Comparison of ENCODE assay signal across 27 cellular contexts in the genomic region with DNA sequence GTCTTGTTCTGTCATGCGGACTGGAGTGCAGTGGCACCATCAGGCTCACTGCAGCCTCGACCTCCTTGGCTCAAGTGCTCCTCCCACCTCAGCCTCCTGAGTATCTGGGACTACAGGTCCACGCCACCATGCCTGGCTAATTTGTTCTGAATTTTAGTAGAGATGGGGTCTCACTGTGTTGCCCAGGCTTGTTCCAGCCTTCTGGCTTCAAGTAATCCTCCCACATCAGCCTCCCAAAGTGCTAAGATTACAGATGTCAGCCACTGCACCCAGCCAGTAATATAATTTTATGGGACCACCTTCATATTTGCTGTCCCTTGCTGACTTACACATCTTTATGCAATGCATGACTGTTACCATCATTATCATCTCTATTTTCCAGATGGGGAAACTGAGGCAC. TPM values are rescaled to one million over a fixed set of nuclear protein-coding genes. Genes with fewer than 3 reads are reported as not detected.
DNase-seq lines count a peak whose midpoint lies in the region; ATAC-seq and TF ChIP-seq lines count a peak whose summit lies in the region.
"Had no signal": no experiment of that assay in that cellular context is flagged by ENCODE, and none has a peak within 500 bp of the region (broad histone marks: within the 10 kb centered on the region; RNA-seq: fewer than 3 reads in every experiment).

No MANE protein-coding gene starts in this region.

- H3K9me3 ChIP-seq in esophagus muscularis mucosa (no peaks in the 10 kb centered on the region), gastrocnemius medialis (no peaks in the 10 kb centered on the region)

- WGBS in esophagus muscularis mucosa, result 93% methylated on average over 3 of the region's 3 CpGs

- no peak for TF ChIP-seq EP300 in esophagus muscularis mucosa (IDR thresholded peaks at IDR 0.05)

- H3K4me1 ChIP-seq in esophagus muscularis mucosa, result peaks cover 42 to 63% (median 54%) of the 10 kb centered on the region in 4 donors
- H3K4me1 ChIP-seq in gastrocnemius medialis, result peaks cover 47 to 54% of the 10 kb centered on the region in 2 donors

- intact Hi-C loops in natural killer cell (cut with micrococcal nuclease), result no loop called here
- intact Hi-C loops in esophagus muscularis mucosa (cut with DNase I), result no loop called here
- intact Hi-C loops in gastrocnemius medialis (cut with DNase I; ENCODE audit: low total_unique reads), result no loop called here

- no peaks in the 10 kb centered on the region for H3K36me3 Mint-ChIP-seq in natural killer cell
- H3K36me3 Mint-ChIP-seq in natural killer cell treated with Interleukin-12 subunit alpha and Interleukin-12 subunit beta and Interleukin-15 and Interleukin-18, amount 100 ng/mL, for 72 hours, result no peaks in the 10 kb centered on the region
- H3K36me3 Mint-ChIP-seq: type B pancreatic cell had no signal

- no peak for TF ChIP-seq POLR2A in esophagus muscularis mucosa (IDR thresholded peaks at IDR 0.05; ENCODE audit: low read depth)
- no peak for TF ChIP-seq POLR2A in gastrocnemius medialis (IDR thresholded peaks at IDR 0.05)

- H3K36me3 ChIP-seq in esophagus muscularis mucosa (peaks cover 0 to 16% (median 7%) of the 10 kb centered on the region in 4 donors), gastrocnemius medialis (peaks cover 0 to 13% of the 10 kb centered on the region in 2 donors)

- H3K27me3 ChIP-seq in esophagus muscularis mucosa (no peaks in the 10 kb centered on the region), gastrocnemius medialis (no peaks in the 10 kb centered on the region)
- H3K27me3 ChIP-seq: cardiac muscle cell had no signal

- peaks cover 0 to 8% of the 10 kb centered on the region in 2 donors for H3K27me3 Mint-ChIP-seq in natural killer cell (ENCODE audit: low read depth in 2 of 2)
- peaks cover 0 to 2% of the 10 kb centered on the region in 2 donors for H3K27me3 Mint-ChIP-seq in natural killer cell treated with Interleukin-12 subunit alpha and Interleukin-12 subunit beta and Interleukin-15 and Interleukin-18, amount 100 ng/mL, for 72 hours
- H3K27me3 Mint-ChIP-seq: activated CD4-positive, alpha-beta T cell treated with anti-CD3 and anti-CD28 coated beads for 36 hours; type B pancreatic cell had no signal

- no peak overlapping the region for H3K4me3 ChIP-seq in esophagus muscularis mucosa
- no peak overlapping the region for H3K4me3 ChIP-seq in gastrocnemius medialis
- H3K4me3 ChIP-seq: cardiac muscle cell, SK-N-MC had no signal

- ATAC-seq in natural killer cell (no peak), gastrocnemius medialis (no peak), HG03045 (IDR thresholded peaks at IDR 0.05; ENCODE audit: unreplicated experiment) (no peak), GM18870 (IDR thresholded peaks at IDR 0.05; ENCODE audit: unreplicated experiment) (no peak)
- no peak for ATAC-seq in natural killer cell treated with Interleukin-12 subunit alpha and Interleukin-12 subunit beta and Interleukin-15 and Interleukin-18, amount 100 ng/mL, for 72 hours
- ATAC-seq: activated CD4-positive, alpha-beta T cell treated with anti-CD3 and anti-CD28 coated beads for 36 hours; left cardiac atrium; right cardiac atrium had no signal

- H3K9me3 Mint-ChIP-seq in natural killer cell, result no peaks in the 10 kb centered on the region
- no peaks in the 10 kb centered on the region for H3K9me3 Mint-ChIP-seq in natural killer cell treated with Interleukin-12 subunit alpha and Interleukin-12 subunit beta and Interleukin-15 and Interleukin-18, amount 100 ng/mL, for 72 hours
- H3K9me3 Mint-ChIP-seq: activated naive CD4-positive, alpha-beta T cell treated with anti-CD3 and anti-CD28 coated beads, Interleukin-2, amount 10 ng/mL, durations not matched to agents 7 days and 5 days; T-helper 1 cell treated with Interleukin-12 subunit alpha and Interleukin-12 subunit beta and Interleukin-4 antibody, amounts not matched to agents 30 μg/mL and 1 μg/mL, for 36 hours; type B pancreatic cell had no signal

- TF ChIP-seq CTCF in natural killer cell (IDR thresholded peaks at IDR 0.05) (no peak), esophagus muscularis mucosa (IDR thresholded peaks at IDR 0.05) (no peak), gastrocnemius medialis (IDR thresholded peaks at IDR 0.05 in 4 of 5, conservative IDR thresholded peaks at IDR 0.05 in 1 of 5) (no peak)

- H3K27ac ChIP-seq in esophagus muscularis mucosa (replicated peaks in 1 of 4) (peak overlapping the region; percentile 93 to 100 (median 99)), gastrocnemius medialis (peak overlapping the region; percentile 99 to 100 (median 100))
- H3K27ac ChIP-seq: SK-N-MC had no signal

- DNase-seq in natural killer cell, result no peak
- no peak for DNase-seq in natural killer cell treated with Interleukin-12 subunit alpha and Interleukin-12 subunit beta and Interleukin-15 and Interleukin-18, amount 100 ng/mL, for 72 hours (ENCODE audit: low spot score)
- DNase-seq in esophagus muscularis mucosa (ENCODE audit: extremely low spot score), result no peak
- no peak for DNase-seq in gastrocnemius medialis
- DNase-seq in effector CD4-positive, alpha-beta T cell, result no peak
- no peak for DNase-seq in T-helper 2 cell
- DNase-seq: activated CD4-positive, alpha-beta T cell treated with anti-CD3 and anti-CD28 coated beads for 36 hours; activated naive CD4-positive, alpha-beta T cell treated with anti-CD3 and anti-CD28 coated beads, Interleukin-2, amount 10 ng/mL, durations not matched to agents 7 days and 5 days; amygdala; Calu3; DND-41; left cardiac atrium; mesendoderm; NCI-H1092; NCI-H187 treated with DMSO at 0.1 percent for 48 hours; NCI-H748 treated with DMSO at 0.1 percent for 48 hours; right cardiac atrium; stimulated activated CD4-positive, alpha-beta T cell treated with anti-CD3 and anti-CD28 coated beads, Interleukin-12 subunit alpha, Interleukin-12 subunit beta, amount 100 ng/mL, for 4 hours; stimulated activated CD4-positive, alpha-beta T cell treated with anti-CD3 and anti-CD28 coated beads, Interleukin-4, amount 100 ng/mL, for 4 hours; stimulated activated naive CD4-positive, alpha-beta T cell had no signal

- in situ Hi-C loops in gastrocnemius medialis (cut with MboI; ENCODE audit: low sequenced_read_pairs in 4 of 4), result no loop called here

- H3K4me1 Mint-ChIP-seq in natural killer cell, result peaks cover 5 to 21% of the 10 kb centered on the region in 2 donors
- H3K4me1 Mint-ChIP-seq in natural killer cell treated with Interleukin-12 subunit alpha and Interleukin-12 subunit beta and Interleukin-15 and Interleukin-18, amount 100 ng/mL, for 72 hours (ENCODE audit: low read depth in 2 of 2), result peaks cover 5 to 10% of the 10 kb centered on the region in 2 donors

- H3K4me3 Mint-ChIP-seq in natural killer cell, result peak overlapping the region; percentile 9
- H3K4me3 Mint-ChIP-seq in natural killer cell treated with Interleukin-12 subunit alpha and Interleukin-12 subunit beta and Interleukin-15 and Interleukin-18, amount 100 ng/mL, for 72 hours, result no peak overlapping the region
- H3K4me3 Mint-ChIP-seq: activated CD4-positive, alpha-beta T cell treated with anti-CD3 and anti-CD28 coated beads for 36 hours; activated naive CD4-positive, alpha-beta T cell treated with anti-CD3 and anti-CD28 coated beads, Interleukin-2, amount 10 ng/mL, durations not matched to agents 7 days and 5 days; dendritic cell treated with granulocyte-macrophage colony-stimulating factor and Interleukin-4, amounts not matched to agents 40 ng/mL and 50 ng/mL, for 4 days; T-helper 1 cell treated with Interleukin-12 subunit alpha and Interleukin-12 subunit beta and Interleukin-4 antibody, amounts not matched to agents 30 μg/mL and 1 μg/mL, for 36 hours had no signal

- no peak overlapping the region for H3K27ac Mint-ChIP-seq in natural killer cell
- no peak overlapping the region for H3K27ac Mint-ChIP-seq in natural killer cell treated with Interleukin-12 subunit alpha and Interleukin-12 subunit beta and Interleukin-15 and Interleukin-18, amount 100 ng/mL, for 72 hours
- H3K27ac Mint-ChIP-seq: activated CD4-positive, alpha-beta T cell treated with anti-CD3 and anti-CD28 coated beads for 36 hours; activated naive CD4-positive, alpha-beta T cell treated with anti-CD3 and anti-CD28 coated beads, Interleukin-2, amount 10 ng/mL, durations not matched to agents 7 days and 5 days; dendritic cell treated with granulocyte-macrophage colony-stimulating factor and Interleukin-4, amounts not matched to agents 40 ng/mL and 50 ng/mL, for 4 days; T-helper 1 cell treated with Interleukin-12 subunit alpha and Interleukin-12 subunit beta and Interleukin-4 antibody, amounts not matched to agents 30 μg/mL and 1 μg/mL, for 36 hours had no signal

RNA-seq across cellular contexts. Expression of a gene that starts 1.5 kb away (rescaled TPM):
- 10 to 100 TPM; 14.4 to 15.9 (median 14.7) TPM for total RNA-seq in natural killer cell
- total RNA-seq in natural killer cell treated with Interleukin-12 subunit alpha and Interleukin-12 subunit beta and Interleukin-15 and Interleukin-18, amount 100 ng/mL, for 72 hours, result 10 to 100 TPM; 13.3 to 30.3 TPM
- 1,000 to 10,000 TPM in 3 of 4 donors, 100 to 1,000 TPM in 1; 927 to 2,513 (median 1,694) TPM for total RNA-seq in esophagus muscularis mucosa
- total RNA-seq in gastrocnemius medialis, result 1,000 to 10,000 TPM; 1,878 to 2,898 (median 2,185) TPM

RNA-seq across cellular contexts. Expression of a gene that starts 57.8 kb away (rescaled TPM):
- total RNA-seq in natural killer cell (10 to 100 TPM; 21.4 to 28.9 (median 27.4) TPM), esophagus muscularis mucosa (10 to 100 TPM; 55.7 to 91.6 (median 73.7) TPM), gastrocnemius medialis (100 to 1,000 TPM; 119 to 262 (median 179) TPM)
- 100 to 1,000 TPM; 115 to 154 TPM for total RNA-seq in natural killer cell treated with Interleukin-12 subunit alpha and Interleukin-12 subunit beta and Interleukin-15 and Interleukin-18, amount 100 ng/mL, for 72 hours

Comparison
In these comparisons a context has a peak if more than half of its experiments do, and no peak if none do; other contexts are left out.
1. RNA of a gene that starts 1.5 kb away (total RNA-seq): 1,878 to 2,898 TPM in gastrocnemius medialis and 927 to 2,513 TPM in esophagus muscularis mucosa; 13.3 to 30.3 TPM in natural killer cell treated with Interleukin-12 subunit alpha and Interleukin-12 subunit beta and Interleukin-15 and Interleukin-18, amount 100 ng/mL, for 72 hours and 14.4 to 15.9 TPM in natural killer cell; every median in the first group is over 10 times any median in the second.